8 cellular contexts compared by ENCODE assay signal in the genomic region with DNA sequence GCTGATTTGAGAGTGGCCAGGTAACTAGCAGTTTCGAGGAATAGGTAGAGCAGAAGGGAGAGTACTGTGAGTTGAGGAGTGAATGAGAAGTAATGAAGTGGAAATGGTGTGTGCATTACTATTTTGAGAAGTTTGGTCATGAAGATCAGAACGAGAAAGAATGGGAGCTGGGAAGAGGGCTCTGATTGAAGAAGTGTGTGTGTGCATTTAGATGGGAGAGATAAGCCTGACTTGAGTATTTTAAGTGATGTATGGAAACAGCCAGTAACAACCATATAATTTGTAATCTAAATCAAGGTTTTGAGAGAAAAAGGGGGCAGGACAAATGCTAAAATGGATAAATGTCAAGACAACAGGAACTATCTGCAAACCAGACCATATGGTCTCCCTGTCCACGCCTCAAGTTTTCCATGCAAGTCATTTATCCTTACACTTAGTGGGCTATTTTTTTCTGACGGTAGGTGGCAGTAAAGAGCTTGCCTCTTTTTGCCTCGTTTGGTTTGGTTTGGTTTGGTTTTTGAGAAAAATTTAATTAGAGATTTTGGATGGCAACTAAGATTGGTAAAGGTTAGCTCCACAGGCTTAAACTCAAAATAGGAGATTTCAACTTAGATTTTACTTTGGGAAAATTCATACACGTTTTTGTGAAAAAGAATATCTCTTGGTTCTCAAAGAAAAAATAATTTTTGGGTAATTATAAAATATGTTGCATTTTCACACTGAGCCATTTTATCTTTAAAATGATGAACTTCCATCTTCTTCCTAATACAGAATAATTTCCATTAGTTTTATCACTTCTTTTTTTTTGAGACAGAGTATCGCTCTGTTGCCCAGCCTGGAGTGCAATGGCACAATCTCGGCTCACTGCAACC. TPM values are rescaled to one million over a fixed set of nuclear protein-coding genes. Genes with fewer than 3 reads are reported as not detected.
DNase-seq lines count a peak whose midpoint lies in the region; ATAC-seq, FAIRE-seq and TF ChIP-seq lines count a peak whose summit lies in the region.

No MANE protein-coding gene starts in this region.

- no peak overlapping the region for H3K27ac ChIP-seq in A549

- WGBS in A549 (ENCODE audit: missing lambda C conversion rate) = 35% methylated on average over 8 of the region's 8 CpGs

- CTCF ChIA-PET in A549 (lab: Yijun Ruan, JAX) = interaction anchor here (0.5 to 4.4 kb wide), 42 partner anchors 9 to 1121 kb away, joined by 3 to 59 read pairs (median 4); partner anchors contain the start of gene B3GALNT2

- DNase-seq in A549 (ENCODE audit: low read depth in 1 of 2, low spot score in 1 of 2) = peak; percentile 38 to 74
- DNase-seq in EL = peak; percentile 72
- peak; percentile 60 for DNase-seq in NCI-H1092 treated with DMSO at 0.1 percent for 48 hours (lab: John Stamatoyannopoulos, UW)
- peak; percentile 60 for DNase-seq in SKM-1 (lab: John Stamatoyannopoulos, UW; ENCODE audit: unreplicated experiment)
- DNase-seq in naive B cell = peak; percentile 49

- H3K27me3 Mint-ChIP-seq in naive B cell = peaks cover 9 to 31% (median 16%) of the 10 kb centered on the region in 3 donors

- H3K36me3 Mint-ChIP-seq in naive B cell = no peaks in the 10 kb centered on the region

- FAIRE-seq in A549 (lab: Jason Lieb, UNC) (peak; percentile 80), endometrium (lab: Jason Lieb, UNC) (peak; percentile 88)

- H3K9me3 Mint-ChIP-seq in naive B cell = no peaks in the 10 kb centered on the region

- no peak overlapping the region for H3K27ac Mint-ChIP-seq in naive B cell

- no peaks in the 10 kb centered on the region for H3K4me1 Mint-ChIP-seq in naive B cell

- no peak for TF ChIP-seq EP300 in A549 (IDR thresholded peaks at IDR 0.05)

- TF ChIP-seq CTCF in A549 (IDR thresholded peaks at IDR 0.05) = peak; percentile 96

- ATAC-seq in A549 = peak; percentile 71 to 79; a peak in 5 of 6 replicates
- ATAC-seq in naive B cell (ENCODE audit: low read depth in 2 of 2) = peak in 1 of 2 donors; percentile 65
- no peak for ATAC-seq in GM21447 (IDR thresholded peaks at IDR 0.05; ENCODE audit: unreplicated experiment)
- ATAC-seq in GM18520 (IDR thresholded peaks at IDR 0.05; ENCODE audit: unreplicated experiment) = no peak

- no peak overlapping the region for H3K4me2 ChIP-seq in A549

- H3K4me3 Mint-ChIP-seq in naive B cell = peak overlapping the region in 1 of 8 donors; percentile 10

- TF ChIP-seq POLR2A in A549 (IDR thresholded peaks at IDR 0.05; ENCODE audit: low read length) = no peak

- peak; percentile 86 to 88 for TF ChIP-seq RAD21 in A549 (conservative IDR thresholded peaks at IDR 0.05 in 1 of 2, IDR thresholded peaks at IDR 0.05 in 1 of 2)

- H3K9me3 ChIP-seq in A549 = no peaks in the 10 kb centered on the region

- no peaks in the 10 kb centered on the region for H3K4me1 ChIP-seq in A549

- POLR2A ChIA-PET in A549 (lab: Yijun Ruan, JAX) = interaction anchor here (0.6 to 1.3 kb wide), 2 partner anchors 9 to 104 kb away, joined by 4 to 7 read pairs; partner anchors contain the start of gene B3GALNT2

- H3K4me3 ChIP-seq in A549 = no peak overlapping the region

TF ChIP-seq in A549, 52 proteins besides CTCF, POLR2A, EP300 and RAD21:
- TF ChIP-seq RFX5 (IDR thresholded peaks at IDR 0.05) (no peak), SMC3 (IDR thresholded peaks at IDR 0.05) (peak; percentile 86)
TF ChIP-seq in A549: peak in this region for 1.

RNA-seq across cellular contexts. Expression of gene B3GALNT2, which starts 9.5 kb away (rescaled TPM):
- polyA plus RNA-seq in A549 (2011; rRNA removed) (31.1 and 39.6 TPM in 2 replicates), A549 (2017; fragmentation: RNase III; extraction: RNeasy Plus Mini Kit Qiagen cat#74134 plus additional on column Dnase treatment) (17.3 to 17.8 TPM (median 17.7 TPM) in 3 replicates), naive B cell (ENCODE audit: low read depth in 6 of 6) (10 to 100 TPM in 1 of 6 donors, 1 to 10 TPM in 5; 4.8 to 13.6 (median 6.6) TPM)
- polyA plus RNA-seq in A549 (2012; cell fraction: cytosol; rRNA removed) = 10.7 and 12.2 TPM in 2 replicates
- polyA plus RNA-seq in A549 (2012; cell fraction: nucleus; rRNA removed) = 8.1 and 9.5 TPM in 2 replicates
- polyA minus RNA-seq in A549 (2011; rRNA and poly(A)+ RNA removed) = 40.1 and 47.2 TPM in 2 replicates

Comparison
In these comparisons a context has a peak if more than half of its experiments do, and no peak if none do; other contexts are left out.
1. ATAC-seq: peak in A549 (2 of 2); none in GM21447 (single experiment) and GM18520 (single experiment).
2. Peak in every context shown above with its lines, with median percentiles within 50 percentile points of each other: DNase-seq.